ENCODE assay signal across 1 cellular context in genomic region chr11:72781313-72782080, GRCh38.
A peak's percentile ranks its signal among the peaks of the same experiment; 100 is the strongest.
TF ChIP-seq lines count a peak whose summit lies in the region.

No MANE protein-coding gene starts in this region.

TF ChIP-seq in H1, 55 proteins besides CTCF, POLR2A, EP300 and RAD21:
- TF ChIP-seq SIX5 (IDR thresholded peaks at IDR 0.05; ENCODE audit: low read depth, low read length): no peak
- TF ChIP-seq SUZ12 (IDR thresholded peaks at IDR 0.05; ENCODE audit: low read length): no peak
- no peak for TF ChIP-seq CBX8 (IDR thresholded peaks at IDR 0.05; ENCODE audit: borderline replicate concordance, low read depth, low read length)
- TF ChIP-seq FOSL1 (IDR thresholded peaks at IDR 0.05; ENCODE audit: insufficient read depth, low read depth, low read length): peak; percentile 89
- no peak for TF ChIP-seq RXRA (IDR thresholded peaks at IDR 0.05; ENCODE audit: insufficient read depth, low read depth, low read length)
- no peak for TF ChIP-seq RFX5 (IDR thresholded peaks at IDR 0.05; ENCODE audit: borderline replicate concordance, low read depth, low read length)
- no peak for TF ChIP-seq MAFK (IDR thresholded peaks at IDR 0.05; ENCODE audit: low read depth, low read length)
- no peak for TF ChIP-seq SP1 (IDR thresholded peaks at IDR 0.05; ENCODE audit: low read depth, low read length)
- peak; percentile 34 for TF ChIP-seq KDM4A (IDR thresholded peaks at IDR 0.05; ENCODE audit: low read depth, low read length, severe bottlenecking)
- no peak for TF ChIP-seq SIRT6 (IDR thresholded peaks at IDR 0.05; ENCODE audit: low read length)
